Comparison of ENCODE assay signal across 29 cellular contexts in the genomic region with DNA sequence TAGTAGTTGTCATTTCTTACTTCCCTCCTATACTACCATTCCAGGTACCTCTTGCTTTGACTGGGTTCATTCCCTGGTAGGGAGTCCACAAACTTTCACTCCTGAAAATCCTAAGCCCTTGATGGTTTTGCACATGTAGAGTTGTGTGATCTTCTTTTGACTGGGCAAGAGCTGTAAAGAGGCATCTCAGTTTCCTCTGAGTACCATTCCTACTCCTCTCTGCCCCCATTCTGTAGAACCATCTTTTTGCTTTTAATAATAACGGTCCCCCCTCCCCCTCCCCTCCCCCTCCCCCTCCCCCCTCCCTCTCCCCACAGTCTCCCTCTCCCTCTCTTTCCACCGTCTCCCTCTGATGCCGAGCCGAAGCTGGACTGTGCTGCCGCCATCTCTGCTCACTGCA. TPM values are rescaled to one million over a fixed set of nuclear protein-coding genes. Genes with fewer than 3 reads are reported as not detected.
"Had no signal": no experiment of that assay in that cellular context is flagged by ENCODE, and none has a peak within 500 bp of the region (broad histone marks: within the 10 kb centered on the region; RNA-seq: fewer than 3 reads in every experiment).

No MANE protein-coding gene starts in this region.

- H3K27ac ChIP-seq: colonic mucosa, coronary artery, dorsolateral prefrontal cortex, epithelial cell of prostate, esophagus muscularis mucosa, esophagus squamous epithelium, foreskin keratinocyte, gastrocnemius medialis, gastroesophageal sphincter, heart left ventricle, heart right ventricle had no signal

- FAIRE-seq: colon, endometrium, endothelial cell of umbilical vein, frontal cortex had no signal

- H3K4me1 ChIP-seq: colonic mucosa, esophagus muscularis mucosa, esophagus squamous epithelium, foreskin keratinocyte, gastrocnemius medialis, gastroesophageal sphincter, heart left ventricle, heart right ventricle had no signal

- H3K36me3 ChIP-seq: colonic mucosa, gastrocnemius medialis had no signal

- DNase-seq: colonic mucosa; cortex of kidney; dermis blood vessel endothelial cell; dorsolateral prefrontal cortex; effector CD4-positive, alpha-beta T cell; effector CD8-positive, alpha-beta T cell; effector memory CD4-positive, alpha-beta T cell; effector memory CD8-positive, alpha-beta T cell; endodermal cell; erythroblast; esophagus squamous epithelium; foreskin fibroblast; foreskin keratinocyte; foreskin melanocyte; gastrocnemius medialis; glutamatergic neuron; head of caudate nucleus; heart left ventricle; heart right ventricle had no signal

- H3K4me3 ChIP-seq: colonic mucosa, coronary artery, dorsolateral prefrontal cortex, esophagus muscularis mucosa, esophagus squamous epithelium, gastrocnemius medialis, gastroesophageal sphincter, heart left ventricle, heart right ventricle had no signal

- ATAC-seq: effector memory CD8-positive, alpha-beta T cell; esophagus mucosa; foreskin keratinocyte; gastrocnemius medialis; gastroesophageal sphincter; heart left ventricle; heart right ventricle had no signal

- H3K27me3 ChIP-seq: colonic mucosa, dorsolateral prefrontal cortex, esophagus muscularis mucosa, foreskin keratinocyte, gastrocnemius medialis, heart left ventricle, heart right ventricle had no signal

- H3K9me3 ChIP-seq: colonic mucosa, esophagus muscularis mucosa, esophagus squamous epithelium, gastrocnemius medialis, gastroesophageal sphincter, heart left ventricle, heart right ventricle had no signal

RNA-seq across cellular contexts. Expression of a gene that starts 16.4 kb away (rescaled TPM):
- total RNA-seq: epithelial cell of proximal tubule had no signal
